Comparison of ENCODE assay signal across 1 cellular context in the genomic region with DNA sequence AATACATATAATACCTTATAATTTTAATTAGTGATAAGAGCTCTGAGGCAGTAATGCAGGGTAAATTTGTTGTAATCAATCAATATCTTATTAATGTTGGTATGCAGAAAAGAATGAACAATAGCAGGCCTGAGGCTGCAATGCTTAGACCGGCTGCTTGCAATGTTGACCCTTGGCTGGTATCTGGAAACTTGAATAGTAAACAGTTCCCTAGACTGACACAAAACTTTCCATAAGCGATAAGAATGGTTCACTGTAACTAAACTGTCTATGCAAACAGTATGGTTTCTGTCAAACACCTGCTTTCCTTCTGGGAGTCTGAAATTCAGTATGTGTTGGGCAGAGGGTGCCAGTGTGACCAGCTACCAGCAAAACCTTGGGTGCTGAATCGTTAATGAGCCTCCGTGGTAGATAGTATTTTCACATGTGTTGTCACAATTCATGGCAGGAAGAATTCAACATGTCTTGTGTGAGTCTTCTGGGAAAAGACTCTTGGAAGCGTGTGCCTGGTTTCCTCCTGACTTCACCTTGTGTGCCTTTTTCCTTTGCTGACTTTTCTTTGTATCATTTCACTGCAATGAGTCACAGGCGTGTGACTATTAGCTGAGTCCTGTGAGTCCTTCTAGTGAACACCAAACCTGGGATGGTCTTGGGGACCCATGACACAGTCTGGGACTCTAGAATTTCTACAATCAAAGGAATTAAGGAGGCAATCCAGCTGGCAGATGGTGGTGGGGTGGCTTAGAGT.
TF ChIP-seq lines count a peak whose summit lies in the region.

No MANE protein-coding gene starts in this region.

TF ChIP-seq in HepG2, 621 proteins besides CTCF, POLR2A, EP300 and RAD21 (continued from another document):
- TF ChIP-seq, protein P1, sequence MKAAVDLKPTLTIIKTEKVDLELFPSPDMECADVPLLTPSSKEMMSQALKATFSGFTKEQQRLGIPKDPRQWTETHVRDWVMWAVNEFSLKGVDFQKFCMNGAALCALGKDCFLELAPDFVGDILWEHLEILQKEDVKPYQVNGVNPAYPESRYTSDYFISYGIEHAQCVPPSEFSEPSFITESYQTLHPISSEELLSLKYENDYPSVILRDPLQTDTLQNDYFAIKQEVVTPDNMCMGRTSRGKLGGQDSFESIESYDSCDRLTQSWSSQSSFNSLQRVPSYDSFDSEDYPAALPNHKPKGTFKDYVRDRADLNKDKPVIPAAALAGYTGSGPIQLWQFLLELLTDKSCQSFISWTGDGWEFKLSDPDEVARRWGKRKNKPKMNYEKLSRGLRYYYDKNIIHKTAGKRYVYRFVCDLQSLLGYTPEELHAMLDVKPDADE (CRISPR knock-in tag; IDR thresholded peaks at IDR 0.05), result no peak
- TF ChIP-seq, protein P2, sequence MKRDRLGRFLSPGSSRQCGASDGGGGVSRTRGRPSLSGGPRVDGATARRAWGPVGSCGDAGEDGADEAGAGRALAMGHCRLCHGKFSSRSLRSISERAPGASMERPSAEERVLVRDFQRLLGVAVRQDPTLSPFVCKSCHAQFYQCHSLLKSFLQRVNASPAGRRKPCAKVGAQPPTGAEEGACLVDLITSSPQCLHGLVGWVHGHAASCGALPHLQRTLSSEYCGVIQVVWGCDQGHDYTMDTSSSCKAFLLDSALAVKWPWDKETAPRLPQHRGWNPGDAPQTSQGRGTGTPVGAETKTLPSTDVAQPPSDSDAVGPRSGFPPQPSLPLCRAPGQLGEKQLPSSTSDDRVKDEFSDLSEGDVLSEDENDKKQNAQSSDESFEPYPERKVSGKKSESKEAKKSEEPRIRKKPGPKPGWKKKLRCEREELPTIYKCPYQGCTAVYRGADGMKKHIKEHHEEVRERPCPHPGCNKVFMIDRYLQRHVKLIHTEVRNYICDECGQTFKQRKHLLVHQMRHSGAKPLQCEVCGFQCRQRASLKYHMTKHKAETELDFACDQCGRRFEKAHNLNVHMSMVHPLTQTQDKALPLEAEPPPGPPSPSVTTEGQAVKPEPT (CRISPR knock-in tag; IDR thresholded peaks at IDR 0.05; ENCODE audit: low read depth), result no peak
- TF ChIP-seq SOX5 (CRISPR knock-in tag; IDR thresholded peaks at IDR 0.05; ENCODE audit: borderline replicate concordance) (0 out of 2 replicates have a peak, but pooled peaks have one; percentile 11), JDP2 (CRISPR knock-in tag; IDR thresholded peaks at IDR 0.05; ENCODE audit: borderline replicate concordance) (no peak), ZEB1 (IDR thresholded peaks at IDR 0.05; ENCODE audit: insufficient replicate concordance, low read depth) (no peak), GATAD2A (CRISPR knock-in tag; IDR thresholded peaks at IDR 0.05) (0 out of 2 replicates have a peak, but pooled peaks have one; percentile 31), BCL6 (CRISPR knock-in tag; IDR thresholded peaks at IDR 0.05) (peak; percentile 51; the same call in 1 of the 2 replicates), ZNF782 (CRISPR knock-in tag; IDR thresholded peaks at IDR 0.05; ENCODE audit: borderline replicate concordance) (no peak), ZNF891 (CRISPR knock-in tag; IDR thresholded peaks at IDR 0.05) (no peak), GABPA (IDR thresholded peaks at IDR 0.05; ENCODE audit: low read depth, low read length) (no peak), GABPA (CRISPR knock-in tag; IDR thresholded peaks at IDR 0.05; ENCODE audit: low read depth) (no peak), NRL (CRISPR knock-in tag; IDR thresholded peaks at IDR 0.05; ENCODE audit: borderline replicate concordance) (no peak), SP140L (CRISPR knock-in tag; IDR thresholded peaks at IDR 0.05; ENCODE audit: borderline replicate concordance) (no peak), PPARG (CRISPR knock-in tag; conservative IDR thresholded peaks at IDR 0.05) (no peak), ZNF274 (CRISPR knock-in tag; IDR thresholded peaks at IDR 0.05) (no peak), STAT5B (CRISPR knock-in tag; IDR thresholded peaks at IDR 0.05) (no peak)
- TF ChIP-seq, protein P3, sequence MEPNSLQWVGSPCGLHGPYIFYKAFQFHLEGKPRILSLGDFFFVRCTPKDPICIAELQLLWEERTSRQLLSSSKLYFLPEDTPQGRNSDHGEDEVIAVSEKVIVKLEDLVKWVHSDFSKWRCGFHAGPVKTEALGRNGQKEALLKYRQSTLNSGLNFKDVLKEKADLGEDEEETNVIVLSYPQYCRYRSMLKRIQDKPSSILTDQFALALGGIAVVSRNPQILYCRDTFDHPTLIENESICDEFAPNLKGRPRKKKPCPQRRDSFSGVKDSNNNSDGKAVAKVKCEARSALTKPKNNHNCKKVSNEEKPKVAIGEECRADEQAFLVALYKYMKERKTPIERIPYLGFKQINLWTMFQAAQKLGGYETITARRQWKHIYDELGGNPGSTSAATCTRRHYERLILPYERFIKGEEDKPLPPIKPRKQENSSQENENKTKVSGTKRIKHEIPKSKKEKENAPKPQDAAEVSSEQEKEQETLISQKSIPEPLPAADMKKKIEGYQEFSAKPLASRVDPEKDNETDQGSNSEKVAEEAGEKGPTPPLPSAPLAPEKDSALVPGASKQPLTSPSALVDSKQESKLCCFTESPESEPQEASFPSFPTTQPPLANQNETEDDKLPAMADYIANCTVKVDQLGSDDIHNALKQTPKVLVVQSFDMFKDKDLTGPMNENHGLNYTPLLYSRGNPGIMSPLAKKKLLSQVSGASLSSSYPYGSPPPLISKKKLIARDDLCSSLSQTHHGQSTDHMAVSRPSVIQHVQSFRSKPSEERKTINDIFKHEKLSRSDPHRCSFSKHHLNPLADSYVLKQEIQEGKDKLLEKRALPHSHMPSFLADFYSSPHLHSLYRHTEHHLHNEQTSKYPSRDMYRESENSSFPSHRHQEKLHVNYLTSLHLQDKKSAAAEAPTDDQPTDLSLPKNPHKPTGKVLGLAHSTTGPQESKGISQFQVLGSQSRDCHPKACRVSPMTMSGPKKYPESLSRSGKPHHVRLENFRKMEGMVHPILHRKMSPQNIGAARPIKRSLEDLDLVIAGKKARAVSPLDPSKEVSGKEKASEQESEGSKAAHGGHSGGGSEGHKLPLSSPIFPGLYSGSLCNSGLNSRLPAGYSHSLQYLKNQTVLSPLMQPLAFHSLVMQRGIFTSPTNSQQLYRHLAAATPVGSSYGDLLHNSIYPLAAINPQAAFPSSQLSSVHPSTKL (CRISPR knock-in tag; IDR thresholded peaks at IDR 0.05), result peak; percentile 36; the same call in 1 of the 2 replicates
- TF ChIP-seq, protein P4, sequence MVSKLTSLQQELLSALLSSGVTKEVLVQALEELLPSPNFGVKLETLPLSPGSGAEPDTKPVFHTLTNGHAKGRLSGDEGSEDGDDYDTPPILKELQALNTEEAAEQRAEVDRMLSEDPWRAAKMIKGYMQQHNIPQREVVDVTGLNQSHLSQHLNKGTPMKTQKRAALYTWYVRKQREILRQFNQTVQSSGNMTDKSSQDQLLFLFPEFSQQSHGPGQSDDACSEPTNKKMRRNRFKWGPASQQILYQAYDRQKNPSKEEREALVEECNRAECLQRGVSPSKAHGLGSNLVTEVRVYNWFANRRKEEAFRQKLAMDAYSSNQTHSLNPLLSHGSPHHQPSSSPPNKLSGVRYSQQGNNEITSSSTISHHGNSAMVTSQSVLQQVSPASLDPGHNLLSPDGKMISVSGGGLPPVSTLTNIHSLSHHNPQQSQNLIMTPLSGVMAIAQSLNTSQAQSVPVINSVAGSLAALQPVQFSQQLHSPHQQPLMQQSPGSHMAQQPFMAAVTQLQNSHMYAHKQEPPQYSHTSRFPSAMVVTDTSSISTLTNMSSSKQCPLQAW (CRISPR knock-in tag; IDR thresholded peaks at IDR 0.05), result no peak
- TF ChIP-seq, protein P5, sequence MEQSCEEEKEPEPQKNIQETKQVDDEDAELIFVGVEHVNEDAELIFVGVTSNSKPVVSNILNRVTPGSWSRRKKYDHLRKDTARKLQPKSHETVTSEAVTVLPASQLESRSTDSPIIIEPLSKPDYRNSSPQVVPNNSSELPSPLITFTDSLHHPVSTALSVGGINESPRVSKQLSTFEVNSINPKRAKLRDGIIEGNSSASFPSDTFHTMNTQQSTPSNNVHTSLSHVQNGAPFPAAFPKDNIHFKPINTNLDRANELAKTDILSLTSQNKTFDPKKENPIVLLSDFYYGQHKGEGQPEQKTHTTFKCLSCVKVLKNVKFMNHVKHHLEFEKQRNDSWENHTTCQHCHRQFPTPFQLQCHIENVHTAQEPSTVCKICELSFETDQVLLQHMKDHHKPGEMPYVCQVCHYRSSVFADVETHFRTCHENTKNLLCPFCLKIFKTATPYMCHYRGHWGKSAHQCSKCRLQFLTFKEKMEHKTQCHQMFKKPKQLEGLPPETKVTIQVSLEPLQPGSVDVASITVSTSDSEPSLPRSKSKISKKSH (CRISPR knock-in tag; IDR thresholded peaks at IDR 0.05; ENCODE audit: borderline replicate concordance), result no peak
